In the genomic region with DNA sequence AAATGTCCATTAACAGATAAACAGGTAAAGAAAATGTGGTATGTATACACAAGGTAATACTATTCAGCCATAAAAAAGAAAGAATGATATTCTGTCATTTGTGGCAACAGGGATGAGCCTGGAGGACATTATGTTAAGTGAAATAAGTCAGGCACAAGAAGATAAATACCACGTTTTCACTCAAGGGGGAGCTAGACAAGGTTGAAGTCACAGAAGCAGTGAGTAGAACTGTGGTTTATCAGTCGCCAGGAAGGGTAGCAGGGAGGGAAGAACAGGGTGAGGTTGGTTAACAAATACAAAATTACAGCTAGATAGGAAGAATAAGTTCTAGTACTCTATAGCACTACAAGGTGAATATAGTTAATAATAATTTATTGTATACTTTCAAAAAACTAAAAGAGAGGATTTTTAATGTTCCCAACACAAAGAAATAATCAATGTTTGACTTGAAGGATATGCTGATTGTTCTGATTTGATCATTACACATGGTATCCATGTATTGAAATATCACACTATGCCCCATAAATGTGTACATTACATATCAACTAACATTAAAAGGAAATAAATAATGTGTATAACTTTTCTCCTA, we compare ENCODE assay signal across 8 cellular contexts. TPM values are rescaled to one million over a fixed set of nuclear protein-coding genes. Genes with fewer than 3 reads are reported as not detected.
DNase-seq lines count a peak whose midpoint lies in the region; ATAC-seq and TF ChIP-seq lines count a peak whose summit lies in the region.

No MANE protein-coding gene starts in this region.

- H3K36me3 ChIP-seq in fibroblast of lung (ENCODE audit: control insufficient read depth, insufficient read depth, low read length) = no peaks in the 10 kb centered on the region
- H3K36me3 ChIP-seq in prostate gland = no peaks in the 10 kb centered on the region

- no peak overlapping the region for H3K4me2 ChIP-seq in fibroblast of lung (ENCODE audit: extremely low read depth, insufficient read depth, low read length)

- H3K9me3 ChIP-seq in fibroblast of lung (ENCODE audit: control insufficient read depth, insufficient read depth, low read depth, low read length) (no peaks in the 10 kb centered on the region), prostate gland (no peaks in the 10 kb centered on the region)

- H3K79me2 ChIP-seq in fibroblast of lung (ENCODE audit: control insufficient read depth, insufficient read depth, low read length) = no peaks in the 10 kb centered on the region

- no peak overlapping the region for H3K27ac ChIP-seq in fibroblast of lung (ENCODE audit: insufficient read depth, low read length)
- no peak overlapping the region for H3K27ac ChIP-seq in prostate gland

- no peak overlapping the region for H3K9ac ChIP-seq in fibroblast of lung (ENCODE audit: insufficient read depth, low read length)

- peak; percentile 50; the same call in 1 of the 2 replicates for TF ChIP-seq CTCF in LNCAP (IDR thresholded peaks at IDR 0.05)
- peak; percentile 60 to 65 for TF ChIP-seq CTCF in fibroblast of lung (conservative IDR thresholded peaks at IDR 0.05 in 1 of 2, IDR thresholded peaks at IDR 0.05 in 1 of 2; ENCODE audit: low read depth in 1 of 2, low read length in 2 of 2)
- TF ChIP-seq CTCF in prostate gland (IDR thresholded peaks at IDR 0.05) = peak; percentile 8 to 67 (median 43)

- no peak for TF ChIP-seq POLR2A in prostate gland (IDR thresholded peaks at IDR 0.05)

- no peaks in the 10 kb centered on the region for H3K27me3 ChIP-seq in fibroblast of lung (ENCODE audit: control insufficient read depth, insufficient read depth, low read length)
- no peaks in the 10 kb centered on the region for H3K27me3 ChIP-seq in prostate gland (replicated peaks; ENCODE audit: insufficient read depth)

- H4K20me1 ChIP-seq in fibroblast of lung (ENCODE audit: control insufficient read depth, extremely low read depth, insufficient read depth, low read length) = no peaks in the 10 kb centered on the region

- no peak overlapping the region for H2AFZ ChIP-seq in fibroblast of lung (ENCODE audit: low read length)

- ATAC-seq in GM21529 (IDR thresholded peaks at IDR 0.05; ENCODE audit: unreplicated experiment) = peak; percentile 85

- H3K4me1 ChIP-seq in fibroblast of lung (ENCODE audit: control insufficient read depth, extremely low read depth, insufficient read depth, low read length) (no peaks in the 10 kb centered on the region), prostate gland (replicated peaks) (no peaks in the 10 kb centered on the region)

- H3K4me3 ChIP-seq in fibroblast of lung (replicated peaks in 1 of 4; ENCODE audit: control extremely low read depth in 1 of 4, insufficient read depth in 1 of 4, low read depth in 3 of 4, low read length in 4 of 4) (no peak overlapping the region), prostate gland (no peak overlapping the region)

- DNase-seq in activated gamma-delta T cell treated with Interleukin-2 at 50 U/mL for 16 hours = peak; percentile 14
- no peak for DNase-seq in activated gamma-delta T cell (lab: John Stamatoyannopoulos, UW)
- DNase-seq in SKM-1 (lab: John Stamatoyannopoulos, UW; ENCODE audit: unreplicated experiment) = peak; percentile 65
- DNase-seq in fibroblast of lung (ENCODE audit: low read depth in 2 of 2) = peak; percentile 51 to 59
- peak; percentile 31 for DNase-seq in prostate gland (ENCODE audit: low spot score)
- DNase-seq in occipital lobe (lab: John Stamatoyannopoulos, UW) = no peak

- intact Hi-C loops in prostate gland (cut with DNase I) = loop anchor here (10.0 kb wide), 1 partner anchor 367 kb away; a partner anchor contains a TSS

- WGBS in prostate gland = 19% methylated on average over 2 of the region's 2 CpGs

RNA-seq across cellular contexts. Expression of a gene that starts 21.1 kb away (rescaled TPM):
- total RNA-seq in fibroblast of lung (5.9 and 8.4 TPM in 2 replicates), prostate gland (1 to 10 TPM; 4.5 to 4.9 TPM), occipital lobe (9.0 TPM)
- 9.2 and 10.0 TPM in 2 replicates for polyA plus RNA-seq in fibroblast of lung
- 6.7 and 9.3 TPM in 2 replicates for polyA plus RNA-seq in fibroblast of lung (2012)
- 4.0 TPM in 1 of 2 replicates, not detected in the other for polyA minus RNA-seq in fibroblast of lung (ENCODE audit: low replicate concordance)

RNA-seq across cellular contexts. Expression of a gene that starts 21.2 kb away (rescaled TPM):
- 13.6 and 15.2 TPM in 2 replicates for total RNA-seq in fibroblast of lung
- polyA plus RNA-seq in fibroblast of lung = 8.2 and 10.2 TPM in 2 replicates
- polyA plus RNA-seq in fibroblast of lung (2012) = 5.2 and 7.0 TPM in 2 replicates
- polyA minus RNA-seq in fibroblast of lung (ENCODE audit: low replicate concordance) = 2.0 and 8.2 TPM in 2 replicates
- 1 to 10 TPM; 6.1 to 9.4 TPM for total RNA-seq in prostate gland
- total RNA-seq in occipital lobe = 19.7 TPM

Comparison
In these comparisons a context has a peak if more than half of its experiments do, and no peak if none do; other contexts are left out.
1. DNase-seq: peak in activated gamma-delta T cell treated with Interleukin-2 at 50 U/mL for 16 hours (single experiment), SKM-1 (single experiment), fibroblast of lung (2 of 2) and prostate gland (single experiment); none in activated gamma-delta T cell (single experiment) and occipital lobe (single experiment).
2. Peak in every context shown above with its lines, with median percentiles within 50 percentile points of each other: CTCF ChIP-seq.